Comparison of ENCODE assay signal across 9 cellular contexts in the genomic region with DNA sequence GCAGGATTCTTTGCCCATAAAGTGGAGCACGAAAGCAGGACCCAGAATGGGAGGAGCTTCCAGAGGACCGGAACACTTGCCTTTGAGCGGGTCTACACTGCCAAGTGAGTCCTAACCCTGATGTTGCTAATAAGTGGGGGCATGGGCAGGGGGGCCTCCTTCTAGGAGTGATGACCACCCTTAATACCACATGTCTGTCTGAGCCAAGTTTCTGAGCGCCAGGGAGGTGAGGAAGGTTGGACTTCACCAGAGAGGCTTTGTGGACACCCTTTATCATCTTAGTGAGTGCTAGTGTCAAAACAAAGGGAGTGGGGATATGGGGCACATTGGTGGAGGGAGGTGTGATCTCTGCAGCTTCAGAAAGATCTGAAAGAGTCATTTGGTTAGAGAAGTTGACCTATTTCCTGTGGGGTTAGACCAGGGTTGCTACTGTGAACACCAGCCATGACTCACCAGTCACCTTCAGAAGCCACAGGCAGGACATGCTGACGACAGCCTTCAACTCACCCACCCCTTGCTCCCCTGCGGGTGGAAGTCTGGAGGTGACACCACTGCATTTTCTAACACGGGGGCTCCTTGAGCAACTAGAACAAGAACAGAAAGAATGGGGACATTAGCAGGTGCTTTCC. TPM values are rescaled to one million over a fixed set of nuclear protein-coding genes. Genes with fewer than 3 reads are reported as not detected.
A peak's percentile ranks its signal among the peaks of the same experiment; 100 is the strongest.
DNase-seq lines count a peak whose midpoint lies in the region; ATAC-seq, FAIRE-seq and TF ChIP-seq lines count a peak whose summit lies in the region.
"Had no signal": no experiment of that assay in that cellular context is flagged by ENCODE, and none has a peak within 500 bp of the region (broad histone marks: within the 10 kb centered on the region; RNA-seq: fewer than 3 reads in every experiment).

No MANE protein-coding gene starts in this region.

- H3K27me3 Mint-ChIP-seq in T-helper 17 cell = no peaks in the 10 kb centered on the region
- no peaks in the 10 kb centered on the region for H3K27me3 Mint-ChIP-seq in naive thymus-derived CD4-positive, alpha-beta T cell

- no peak for TF ChIP-seq CTCF in suprapubic skin (IDR thresholded peaks at IDR 0.05)

- no peak for TF ChIP-seq EP300 in suprapubic skin (IDR thresholded peaks at IDR 0.05)

- H3K9me3 ChIP-seq in T-helper 17 cell (ENCODE audit: control insufficient read depth, low read length, poor library complexity, severe bottlenecking) = no peaks in the 10 kb centered on the region
- H3K9me3 ChIP-seq in naive thymus-derived CD4-positive, alpha-beta T cell (ENCODE audit: control insufficient read depth in 2 of 3, low read length in 3 of 3) = no peaks in the 10 kb centered on the region
- H3K9me3 ChIP-seq in suprapubic skin = no peaks in the 10 kb centered on the region

- POLR2A ChIA-PET in naive thymus-derived CD4-positive, alpha-beta T cell (lab: Charles Lee) = interaction anchor here (1.7 kb wide), 1 partner anchor 10 kb away, joined by 6 read pairs; no protein-coding TSS in a partner anchor

- H3K9me3 Mint-ChIP-seq in naive thymus-derived CD4-positive, alpha-beta T cell = no peaks in the 10 kb centered on the region

- H3K36me3 Mint-ChIP-seq in T-helper 17 cell (ENCODE audit: low read depth) = peaks cover 13% of the 10 kb centered on the region
- H3K36me3 Mint-ChIP-seq in naive thymus-derived CD4-positive, alpha-beta T cell = peaks cover 3 to 57% (median 43%) of the 10 kb centered on the region in 5 donors

- TF ChIP-seq POLR2A in suprapubic skin (IDR thresholded peaks at IDR 0.05) = no peak

- peaks cover 32 to 48% of the 10 kb centered on the region in 2 donors for H3K4me1 ChIP-seq in naive thymus-derived CD4-positive, alpha-beta T cell (ENCODE audit: control insufficient read depth in 2 of 2, insufficient read depth in 2 of 2, low read length in 2 of 2)
- peaks cover 33% of the 10 kb centered on the region for H3K4me1 ChIP-seq in suprapubic skin

- H3K4me3 ChIP-seq in naive thymus-derived CD4-positive, alpha-beta T cell (ENCODE audit: low read length) = peak overlapping the region; percentile 38
- H3K4me3 ChIP-seq in suprapubic skin = no peak overlapping the region

- no peak for FAIRE-seq in frontal cortex (lab: Jason Lieb, UNC)
- FAIRE-seq: A204.1 had no signal

- H3K4me3 Mint-ChIP-seq in T-helper 17 cell = peak overlapping the region; percentile 76
- H3K4me3 Mint-ChIP-seq in naive thymus-derived CD4-positive, alpha-beta T cell = peak overlapping the region in 8 of 10 donors; percentile 4 to 76 (median 34)

- no peak overlapping the region for H3K27ac ChIP-seq in naive thymus-derived CD4-positive, alpha-beta T cell (ENCODE audit: low read depth, low read length)
- H3K27ac ChIP-seq in suprapubic skin = peak overlapping the region; percentile 54

- peak; percentile 94 for ATAC-seq in HG03280 (IDR thresholded peaks at IDR 0.05; ENCODE audit: unreplicated experiment)
- peak; percentile 88 for ATAC-seq in T-helper 17 cell
- peak; percentile 89 for ATAC-seq in naive thymus-derived CD4-positive, alpha-beta T cell

- H3K4me1 Mint-ChIP-seq in T-helper 17 cell = peaks cover 51% of the 10 kb centered on the region
- peaks cover 47 to 59% (median 53%) of the 10 kb centered on the region in 7 donors for H3K4me1 Mint-ChIP-seq in naive thymus-derived CD4-positive, alpha-beta T cell

- H3K27ac Mint-ChIP-seq in T-helper 17 cell = peak overlapping the region; percentile 92
- H3K27ac Mint-ChIP-seq in naive thymus-derived CD4-positive, alpha-beta T cell = peak overlapping the region; percentile 5 to 86 (median 38)

- DNase-seq in NK-92 treated with Interleukin-12 subunit alpha and Interleukin-12 subunit beta, amount 100 ng/mL, for 24 hours (lab: John Stamatoyannopoulos, UW) = peak; percentile 95
- DNase-seq in NK-92 (lab: John Stamatoyannopoulos, UW; ENCODE audit: unreplicated experiment) (no peak), T-helper 17 cell (peak; percentile 59 to 80 (median 70)), amniotic epithelial cell (ENCODE audit: low read depth) (peak; percentile 53), suprapubic skin (ENCODE audit: low spot score in 2 of 2) (no peak), frontal cortex (ENCODE audit: low spot score in 2 of 2) (no peak)
- peak in 8 of 9 donors; percentile 33 to 78 (median 60) for DNase-seq in naive thymus-derived CD4-positive, alpha-beta T cell

- WGBS in suprapubic skin = 63% methylated on average over 7 of the region's 7 CpGs

- CTCF ChIA-PET in naive thymus-derived CD4-positive, alpha-beta T cell (lab: Charles Lee) = interaction anchor here (0.6 kb wide), 1 partner anchor 241 kb away, joined by 5 read pairs; no protein-coding TSS in a partner anchor

- H3K27me3 ChIP-seq in naive thymus-derived CD4-positive, alpha-beta T cell (ENCODE audit: control insufficient read depth in 2 of 2, insufficient read depth in 2 of 2, low read length in 2 of 2) = no peaks in the 10 kb centered on the region
- H3K27me3 ChIP-seq in suprapubic skin = no peaks in the 10 kb centered on the region

- H3K36me3 ChIP-seq in naive thymus-derived CD4-positive, alpha-beta T cell (ENCODE audit: control insufficient read depth in 2 of 3, insufficient read depth in 3 of 3, low read length in 3 of 3) = peaks cover 8 to 24% (median 10%) of the 10 kb centered on the region in 3 experiments
- no peaks in the 10 kb centered on the region for H3K36me3 ChIP-seq in suprapubic skin

- intact Hi-C loops in naive thymus-derived CD4-positive, alpha-beta T cell (cut with micrococcal nuclease) = loop anchor here (1.0 to 10.0 kb wide), 14 partner anchors 9 to 897 kb away; partner anchors contain the start of genes ALOX5AP (in 2 of the 2), HSPH1 (in 1 of the 2), KATNAL1 (in 1 of the 2) and UBL3 (in 1 of the 2)

RNA-seq across cellular contexts. Expression of gene ALOX5AP, which starts 8.8 kb away (rescaled TPM):
- total RNA-seq in T-helper 17 cell (10 to 100 TPM; 58.4 to 68.4 TPM), suprapubic skin (10 to 100 TPM in 1 of 4 donors, 1 to 10 TPM in 3; 5.1 to 13.2 (median 6.7) TPM), frontal cortex (2.0 TPM)
- 100 to 1,000 TPM in 1 of 5 experiments, 10 to 100 TPM in 4; 22.1 to 110 (median 24.4) TPM for total RNA-seq in naive thymus-derived CD4-positive, alpha-beta T cell
- polyA plus RNA-seq in naive thymus-derived CD4-positive, alpha-beta T cell = 100 to 1,000 TPM; 190 to 198 TPM

Comparison
In these comparisons a context has a peak if more than half of its experiments do, and no peak if none do; other contexts are left out.
1. DNase-seq: peak in NK-92 treated with Interleukin-12 subunit alpha and Interleukin-12 subunit beta, amount 100 ng/mL, for 24 hours (single experiment), T-helper 17 cell (3 of 3), amniotic epithelial cell (single experiment) and naive thymus-derived CD4-positive, alpha-beta T cell (8 of 9); none in NK-92 (single experiment), suprapubic skin (0 of 2) and frontal cortex (0 of 2).
2. Peak in every context shown above with its lines, with median percentiles within 50 percentile points of each other: ATAC-seq.